8 cellular contexts compared by ENCODE assay signal in the genomic region with DNA sequence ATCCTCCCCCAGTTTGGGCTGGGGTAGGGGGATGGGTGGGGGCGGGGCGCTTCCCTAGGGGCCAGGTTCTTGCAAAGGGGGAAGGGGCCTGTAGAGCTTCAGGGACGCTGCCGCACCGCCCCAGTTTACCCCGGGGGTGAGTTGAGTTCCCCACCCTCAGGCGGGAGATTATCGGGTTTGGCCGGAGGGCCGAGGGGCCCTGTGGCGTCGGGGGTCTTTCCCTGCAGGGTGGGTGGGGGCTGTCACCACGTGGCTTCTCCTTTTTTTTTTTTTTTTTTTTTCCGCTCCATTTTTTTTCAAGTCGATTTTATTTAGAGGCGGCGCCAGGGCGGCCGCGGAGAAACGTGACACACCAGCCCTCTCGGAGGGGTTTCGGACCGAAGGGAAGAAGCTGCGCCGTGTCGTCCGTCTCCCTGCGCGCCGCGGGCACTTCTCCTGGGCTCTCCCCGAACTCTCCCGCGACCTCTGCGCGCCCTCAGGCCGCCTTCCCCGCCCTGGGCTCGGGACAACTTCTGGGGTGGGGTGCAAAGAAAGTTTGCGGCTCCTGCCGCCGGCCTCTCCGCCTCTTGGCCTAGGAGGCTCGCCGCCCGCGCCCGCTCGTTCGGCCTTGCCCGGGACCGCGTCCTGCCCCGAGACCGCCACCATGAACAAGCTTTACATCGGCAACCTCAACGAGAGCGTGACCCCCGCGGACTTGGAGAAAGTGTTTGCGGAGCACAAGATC. TPM values are rescaled to one million over a fixed set of nuclear protein-coding genes. Genes with fewer than 3 reads are reported as not detected.
DNase-seq lines count a peak whose midpoint lies in the region; ATAC-seq and TF ChIP-seq lines count a peak whose summit lies in the region.

A gene (plus strand): TSS at position 283 of the 724 bp plus-strand sequence. CDS start 361 bp downstream, at position 644.

- H3K9me3 ChIP-seq in psoas muscle: no peaks in the 10 kb centered on the region

- WGBS in psoas muscle, 3 donors: 2 to 3% (median 2%) methylated on average over 52 to 62 of the region's 62 CpGs

- DNase-seq in Right ventricle myocardium inferior (ENCODE audit: missing footprints): no peak
- DNase-seq in Right ventricle myocardium superior: no peak
- DNase-seq in erythroblast (lab: John Stamatoyannopoulos, UW): peak; percentile 83 to 88
- no peak for DNase-seq in psoas muscle
- DNase-seq in activated CD4-positive, CD25-positive, alpha-beta regulatory T cell (lab: John Stamatoyannopoulos, UW): no peak

- H3K27ac ChIP-seq in psoas muscle: no peak within 1 kb of the TSS

- TF ChIP-seq CTCF in psoas muscle (IDR thresholded peaks at IDR 0.05): no peak

- peaks cover 94% of the 10 kb centered on the region for H3K27me3 Mint-ChIP-seq in T-helper 1 cell treated with Interleukin-12 subunit alpha and Interleukin-12 subunit beta and Interleukin-4 antibody, amounts not matched to agents 30 μg/mL and 1 μg/mL, for 36 hours (ENCODE audit: low read depth)

- H3K4me3 ChIP-seq in psoas muscle: peak within 1 kb of the TSS; percentile 40

- H3K36me3 ChIP-seq in psoas muscle (ENCODE audit: insufficient read depth in 1 of 2, low read depth in 1 of 2): no peaks in the 10 kb centered on the region

- H3K4me1 Mint-ChIP-seq in T-helper 1 cell treated with Interleukin-12 subunit alpha and Interleukin-12 subunit beta and Interleukin-4 antibody, amounts not matched to agents 30 μg/mL and 1 μg/mL, for 36 hours (ENCODE audit: low read depth): peaks cover 8% of the 10 kb centered on the region

- intact Hi-C loops in Right ventricle myocardium inferior (cut with DNase I) (no loop called here), Right ventricle myocardium superior (cut with DNase I) (no loop called here), psoas muscle (cut with DNase I) (no loop called here)

- no peak for TF ChIP-seq POLR2A in erythroblast (IDR thresholded peaks at IDR 0.05; ENCODE audit: low read length)

- peaks cover 1% of the 10 kb centered on the region for H3K36me3 Mint-ChIP-seq in T-helper 1 cell treated with Interleukin-12 subunit alpha and Interleukin-12 subunit beta and Interleukin-4 antibody, amounts not matched to agents 30 μg/mL and 1 μg/mL, for 36 hours (ENCODE audit: low read depth)

- H3K27me3 ChIP-seq in psoas muscle (ENCODE audit: insufficient read depth in 3 of 3, low read length in 2 of 3): peaks cover 5 to 99% (median 40%) of the 10 kb centered on the region in 3 donors

- ATAC-seq in Right ventricle myocardium inferior (peak; percentile 39), Right ventricle myocardium superior (ENCODE audit: poor library complexity) (no peak), psoas muscle (peak in 2 of 4 donors; percentile 25 to 45), GM18517 (IDR thresholded peaks at IDR 0.05; ENCODE audit: unreplicated experiment) (no peak), HG03045 (IDR thresholded peaks at IDR 0.05; ENCODE audit: unreplicated experiment) (no peak)

- peak within 1 kb of the TSS; percentile 61 for H3K4me3 Mint-ChIP-seq in T-helper 1 cell treated with Interleukin-12 subunit alpha and Interleukin-12 subunit beta and Interleukin-4 antibody, amounts not matched to agents 30 μg/mL and 1 μg/mL, for 36 hours

- H3K4me1 ChIP-seq in psoas muscle: peaks cover 4% of the 10 kb centered on the region

- H3K27ac Mint-ChIP-seq in T-helper 1 cell treated with Interleukin-12 subunit alpha and Interleukin-12 subunit beta and Interleukin-4 antibody, amounts not matched to agents 30 μg/mL and 1 μg/mL, for 36 hours: peak within 1 kb of the TSS; percentile 76

- no peaks in the 10 kb centered on the region for H3K9me3 Mint-ChIP-seq in T-helper 1 cell treated with Interleukin-12 subunit alpha and Interleukin-12 subunit beta and Interleukin-4 antibody, amounts not matched to agents 30 μg/mL and 1 μg/mL, for 36 hours

RNA-seq across cellular contexts. Expression of the gene that starts here (rescaled TPM):
- total RNA-seq in Right ventricle myocardium inferior (not detected), Right ventricle myocardium superior (not detected), psoas muscle (not detected)
- not detected for polyA plus RNA-seq in psoas muscle

Comparison
In these comparisons a context has a peak if more than half of its experiments do, and no peak if none do; other contexts are left out.
1. Peak in ATAC-seq in Right ventricle myocardium inferior; RNA of the gene not detected or under 1 TPM.
2. DNase-seq: peak in erythroblast (2 of 2); none in Right ventricle myocardium inferior (single experiment), Right ventricle myocardium superior (single experiment), psoas muscle (0 of 2) and activated CD4-positive, CD25-positive, alpha-beta regulatory T cell (0 of 4).